In genomic region chr6:49549691-49550412, GRCh38 we compare ENCODE assay signal across 8 cellular contexts. TPM values are rescaled to one million over a fixed set of nuclear protein-coding genes. Genes with fewer than 3 reads are reported as not detected.
DNase-seq lines count a peak whose midpoint lies in the region; ATAC-seq, FAIRE-seq and TF ChIP-seq lines count a peak whose summit lies in the region.

No MANE protein-coding gene starts in this region.

- no peaks in the 10 kb centered on the region for H3K9me3 Mint-ChIP-seq in natural killer cell treated with Interleukin-12 subunit alpha and Interleukin-12 subunit beta and Interleukin-15 and Interleukin-18, amount 100 ng/mL, for 72 hours

- H3K4me1 ChIP-seq in A549, result peaks cover 29% of the 10 kb centered on the region
- no peaks in the 10 kb centered on the region for H3K4me1 ChIP-seq in IMR-90 (ENCODE audit: control insufficient read depth, insufficient read depth, low read length)
- H3K4me1 ChIP-seq in H1 (replicated peaks in 1 of 4; ENCODE audit: control insufficient read depth in 3 of 4, insufficient read depth in 4 of 4, low read length in 3 of 4), result peaks cover 4 to 25% (median 9%) of the 10 kb centered on the region in 4 experiments
- peaks cover 0 to 22% (median 12%) of the 10 kb centered on the region in 3 donors for H3K4me1 ChIP-seq in gastroesophageal sphincter

- H4K8ac ChIP-seq in IMR-90 (ENCODE audit: low read depth in 2 of 2, low read length in 2 of 2) (no peak overlapping the region), H1 (ENCODE audit: extremely low read depth, insufficient read depth, low read length) (peak overlapping the region; percentile 91; the same call in 1 of the 2 replicates)

- H2BK5ac ChIP-seq in IMR-90 (ENCODE audit: low read depth, low read length, poor library complexity, severe bottlenecking) (no peak overlapping the region), H1 (ENCODE audit: low read depth, low read length) (0 out of 2 replicates have a peak overlapping the region, but pooled peaks have one; percentile 86)

- TF ChIP-seq CTCF in A549 (IDR thresholded peaks at IDR 0.05), result no peak
- TF ChIP-seq CTCF in IMR-90 (conservative IDR thresholded peaks at IDR 0.05; ENCODE audit: low read depth, low read length), result no peak
- TF ChIP-seq CTCF in H1 (IDR thresholded peaks at IDR 0.05; ENCODE audit: control extremely low read depth in 1 of 3, insufficient read depth in 1 of 3, low read depth in 1 of 3, low read length in 3 of 3), result no peak
- no peak for TF ChIP-seq CTCF in gastroesophageal sphincter (IDR thresholded peaks at IDR 0.05)

- DNase-seq in A549 (ENCODE audit: low read depth in 1 of 2, low spot score in 1 of 2) (no peak), IMR-90 (no peak), H1 (ENCODE audit: low read depth in 1 of 2, low spot score in 2 of 2) (no peak), NCI-H1105 treated with DMSO at 0.1 percent for 48 hours (lab: John Stamatoyannopoulos, UW) (no peak), EL (no peak), NCI-H187 (lab: John Stamatoyannopoulos, UW) (no peak)
- no peak for DNase-seq in natural killer cell treated with Interleukin-12 subunit alpha and Interleukin-12 subunit beta and Interleukin-15 and Interleukin-18, amount 100 ng/mL, for 72 hours (ENCODE audit: low spot score)

- no peak for TF ChIP-seq EP300 in A549 (IDR thresholded peaks at IDR 0.05)
- no peak for TF ChIP-seq EP300 in H1 (IDR thresholded peaks at IDR 0.05; ENCODE audit: borderline replicate concordance in 1 of 2, low read depth in 2 of 2, low read length in 2 of 2)
- TF ChIP-seq EP300 in gastroesophageal sphincter (IDR thresholded peaks at IDR 0.05), result no peak

- intact Hi-C loops in IMR-90 (cut with micrococcal nuclease), result no loop called here

- peak overlapping the region; percentile 63 for H3K4me3 Mint-ChIP-seq in natural killer cell treated with Interleukin-12 subunit alpha and Interleukin-12 subunit beta and Interleukin-15 and Interleukin-18, amount 100 ng/mL, for 72 hours

- H3K9me3 ChIP-seq in A549 (no peaks in the 10 kb centered on the region), IMR-90 (ENCODE audit: control insufficient read depth, insufficient read depth, low read length) (no peaks in the 10 kb centered on the region), H1 (ENCODE audit: insufficient read depth in 2 of 2, low read depth in 1 of 2, low read length in 1 of 2) (no peaks in the 10 kb centered on the region), gastroesophageal sphincter (no peaks in the 10 kb centered on the region)

- no peak overlapping the region for H3K27ac Mint-ChIP-seq in natural killer cell treated with Interleukin-12 subunit alpha and Interleukin-12 subunit beta and Interleukin-15 and Interleukin-18, amount 100 ng/mL, for 72 hours

- 60% methylated on average over 13 of the region's 16 CpGs for WGBS in A549 (ENCODE audit: missing lambda C conversion rate)
- 0% methylated on average over 1 of the region's 16 CpGs; no CpG with 5 or more reads in 1 of the 2 experiments for WGBS in IMR-90 (ENCODE audit: extremely low coverage in 2 of 2, insufficient read length in 1 of 2), 2 experiments
- 24% methylated on average over 10 of the region's 16 CpGs; no CpG with 5 or more reads in 1 of the 2 experiments for WGBS in H1 (ENCODE audit: extremely low coverage in 1 of 2, insufficient coverage in 1 of 2, insufficient read length in 1 of 2, insufficient replicate concordance in 2 of 2, low coverage in 1 of 2, low lambda C conversion rate in 2 of 2, missing lambda C conversion rate in 1 of 2), 2 experiments
- 45% methylated on average over 13 of the region's 16 CpGs; no CpG with 5 or more reads in 1 of the 2 donors for WGBS in gastroesophageal sphincter (ENCODE audit: low coverage in 1 of 2), 2 donors

- H3K9me1 ChIP-seq in IMR-90 (ENCODE audit: insufficient read depth, low read length), result no peaks in the 10 kb centered on the region

- H2AK9ac ChIP-seq in IMR-90 (replicated peaks; ENCODE audit: low read depth, low read length, poor library complexity), result no peak overlapping the region

- H2BK15ac ChIP-seq in IMR-90 (ENCODE audit: low read depth, low read length) (no peak overlapping the region), H1 (ENCODE audit: low read length) (no peak overlapping the region)

- dilution Hi-C loops in IMR-90 (cut with HindIII; ENCODE audit: low sequenced_read_pairs, unreplicated experiment), result no loop called here

- BruUV-seq in IMR-90 (replicated peaks; lab: Mats Ljungman, UMichigan), result no TSS peak

- no peaks in the 10 kb centered on the region for H4K20me1 ChIP-seq in IMR-90 (ENCODE audit: insufficient read depth, low read length)
- H4K20me1 ChIP-seq in H1 (replicated peaks in 1 of 2; ENCODE audit: control insufficient read depth in 1 of 2, insufficient read depth in 2 of 2, low read length in 2 of 2), result no peaks in the 10 kb centered on the region

- H3K27me3 ChIP-seq in IMR-90 (ENCODE audit: control insufficient read depth, insufficient read depth, low read length), result peaks cover 25% of the 10 kb centered on the region
- peaks cover 0 to 3% (median 0%) of the 10 kb centered on the region in 4 experiments; a peak in 2 of 7 replicates for H3K27me3 ChIP-seq in H1 (replicated peaks in 1 of 4; ENCODE audit: control insufficient read depth in 3 of 4, extremely low read depth in 1 of 4, insufficient read depth in 3 of 4, low read length in 3 of 4)
- H3K27me3 ChIP-seq in gastroesophageal sphincter, result peaks cover 40% of the 10 kb centered on the region

- H2BK20ac ChIP-seq in IMR-90 (ENCODE audit: low read depth, low read length) (no peak overlapping the region), H1 (ENCODE audit: low read length) (no peak overlapping the region; the same call in 1 of the 2 replicates)

- no peak overlapping the region for H4K91ac ChIP-seq in IMR-90 (ENCODE audit: insufficient read depth, low read depth, low read length)
- peak overlapping the region; percentile 90 for H4K91ac ChIP-seq in H1 (replicated peaks; ENCODE audit: insufficient read length, low read length)

- H4K5ac ChIP-seq in IMR-90 (ENCODE audit: low read depth, low read length) (no peak overlapping the region), H1 (ENCODE audit: insufficient read length, low read depth, low read length) (peak overlapping the region; percentile 36)

- no peak overlapping the region for H2BK12ac ChIP-seq in H1 (ENCODE audit: low read depth, low read length)

- peak overlapping the region; percentile 65 for H3K4me3 ChIP-seq in A549
- H3K4me3 ChIP-seq in IMR-90 (ENCODE audit: insufficient read depth, low read depth, low read length), result no peak overlapping the region
- peak overlapping the region; percentile 69 to 97 (median 79); a peak in 6 of 8 replicates for H3K4me3 ChIP-seq in H1 (ENCODE audit: extremely low read depth in 1 of 4, insufficient read depth in 2 of 4, low read depth in 3 of 4, low read length in 4 of 4)
- peak overlapping the region in 1 of 2 donors; percentile 50 for H3K4me3 ChIP-seq in gastroesophageal sphincter

- H3K79me1 ChIP-seq in IMR-90 (ENCODE audit: low read depth in 1 of 2, low read length in 2 of 2) (no peaks in the 10 kb centered on the region), H1 (ENCODE audit: low read depth, low read length) (no peaks in the 10 kb centered on the region)

- ATAC-seq in A549 (peak in 1 of 2 experiments; percentile 2; a peak in 1 of 6 replicates), IMR-90 (ENCODE audit: low read depth) (no peak), gastroesophageal sphincter (no peak)
- no peak for ATAC-seq in natural killer cell treated with Interleukin-12 subunit alpha and Interleukin-12 subunit beta and Interleukin-15 and Interleukin-18, amount 100 ng/mL, for 72 hours

- H3K4me1 Mint-ChIP-seq in natural killer cell treated with Interleukin-12 subunit alpha and Interleukin-12 subunit beta and Interleukin-15 and Interleukin-18, amount 100 ng/mL, for 72 hours (ENCODE audit: low read depth in 2 of 2), result peaks cover 14 to 15% of the 10 kb centered on the region in 2 donors

- peaks cover 0 to 20% of the 10 kb centered on the region in 2 experiments; a peak in 2 of 4 replicates for H3K79me2 ChIP-seq in H1 (ENCODE audit: control insufficient read depth in 1 of 2, insufficient read depth in 2 of 2, low read length in 2 of 2)

- no peak overlapping the region for H3K18ac ChIP-seq in IMR-90 (ENCODE audit: low read depth, low read length)
- peak overlapping the region; percentile 98 for H3K18ac ChIP-seq in H1 (ENCODE audit: extremely low read depth, low read length)

- POLR2A ChIA-PET in A549 (lab: Yijun Ruan, JAX) (interaction anchor here (3.0 kb wide), 1 partner anchor 8 kb away, joined by 20 read pairs; no protein-coding TSS in a partner anchor), IMR-90 (lab: Charles Lee; ENCODE audit: unreplicated experiment) (no interaction called here), H1 (lab: Charles Lee; ENCODE audit: partially characterized antibody) (interaction anchor here (0.6 to 1.6 kb wide), 9 partner anchors 9 to 88 kb away, joined by 3 to 8 read pairs (median 3); no protein-coding TSS in a partner anchor)

- CTCF ChIA-PET in A549 (lab: Yijun Ruan, JAX) (interaction anchor here (1.0 to 7.9 kb wide), 5 partner anchors 16 to 62 kb away, joined by 3 to 70 read pairs (median 8); no protein-coding TSS in a partner anchor), IMR-90 (lab: Yijun Ruan, JAX) (no interaction called here), H1 (lab: Charles Lee; ENCODE audit: partially characterized antibody) (interaction anchor here (0.5 to 5.4 kb wide), 14 partner anchors 14 to 1130 kb away, joined by 3 to 41 read pairs (median 4); no protein-coding TSS in a partner anchor)

- peaks cover 15% of the 10 kb centered on the region for H3K23me2 ChIP-seq in H1 (ENCODE audit: low read depth, low read length)

- H2AK5ac ChIP-seq in IMR-90 (ENCODE audit: low read depth, low read length) (no peak overlapping the region), H1 (ENCODE audit: low read depth, low read length) (no peak overlapping the region)

- H2AFZ ChIP-seq in IMR-90 (replicated peaks; ENCODE audit: low read length, poor library complexity) (peak overlapping the region; percentile 76), H1 (ENCODE audit: low read length) (no peak overlapping the region)

- H2BK120ac ChIP-seq in IMR-90 (ENCODE audit: low read depth, low read length) (no peak overlapping the region), H1 (replicated peaks; ENCODE audit: low read depth, low read length) (peak overlapping the region; percentile 95)

- H3K36me3 Mint-ChIP-seq in natural killer cell treated with Interleukin-12 subunit alpha and Interleukin-12 subunit beta and Interleukin-15 and Interleukin-18, amount 100 ng/mL, for 72 hours, result no peaks in the 10 kb centered on the region

- H3K23ac ChIP-seq in IMR-90 (ENCODE audit: low read depth, low read length) (no peak overlapping the region), H1 (ENCODE audit: insufficient read length) (no peak overlapping the region)

- no peak overlapping the region for H3K14ac ChIP-seq in IMR-90 (replicated peaks; ENCODE audit: low read depth, low read length)
- no peak overlapping the region for H3K14ac ChIP-seq in H1 (ENCODE audit: insufficient read length)

- FAIRE-seq in A549 (lab: Jason Lieb, UNC) (no peak), H1 (lab: Jason Lieb, UNC) (no peak)

- H3K27ac ChIP-seq in A549 (peak overlapping the region; percentile 87 to 94), IMR-90 (ENCODE audit: insufficient read depth, low read length) (no peak overlapping the region), H1 (ENCODE audit: low read depth, low read length) (peak overlapping the region; percentile 76), gastroesophageal sphincter (no peak overlapping the region)

- H3K56ac ChIP-seq in IMR-90 (ENCODE audit: extremely low read depth, insufficient read depth, low read length), result no peak overlapping the region
- H3K56ac ChIP-seq in H1 (replicated peaks; ENCODE audit: insufficient read length, low read depth, low read length), result peak overlapping the region; percentile 65

- no peak overlapping the region for H3K9ac ChIP-seq in IMR-90 (ENCODE audit: low read depth, low read length)
- H3K9ac ChIP-seq in H1 (replicated peaks in 1 of 4; ENCODE audit: extremely low read depth in 1 of 4, low read depth in 3 of 4, low read length in 3 of 4), result peak overlapping the region in 3 of 4 experiments; percentile 85 to 93 (median 89); a peak in 6 of 7 replicates

- TF ChIP-seq RAD21 in A549 (conservative IDR thresholded peaks at IDR 0.05 in 1 of 2, IDR thresholded peaks at IDR 0.05 in 1 of 2) (no peak), IMR-90 (IDR thresholded peaks at IDR 0.05; ENCODE audit: low read length) (no peak), H1 (IDR thresholded peaks at IDR 0.05 in 1 of 2, conservative IDR thresholded peaks at IDR 0.05 in 1 of 2; ENCODE audit: low read depth in 2 of 2, low read length in 2 of 2) (no peak)

- H3K4ac ChIP-seq in IMR-90 (ENCODE audit: low read depth, low read length) (no peak overlapping the region), H1 (replicated peaks; ENCODE audit: insufficient read length, low read depth, low read length) (no peak overlapping the region)

- TF ChIP-seq POLR2A in A549 (IDR thresholded peaks at IDR 0.05; ENCODE audit: low read length), result no peak
- TF ChIP-seq POLR2A in IMR-90 (IDR thresholded peaks at IDR 0.05; ENCODE audit: low read depth, low read length), result no peak
- no peak for TF ChIP-seq POLR2A in H1 (IDR thresholded peaks at IDR 0.05; ENCODE audit: control extremely low read depth in 1 of 2, low read depth in 2 of 2, low read length in 2 of 2)
- no peak for TF ChIP-seq POLR2A in gastroesophageal sphincter (IDR thresholded peaks at IDR 0.05)

- H3K4me2 ChIP-seq in A549 (peak overlapping the region; percentile 85), IMR-90 (ENCODE audit: low read depth, low read length) (peak overlapping the region; percentile 17; the same call in 1 of the 2 replicates), H1 (ENCODE audit: insufficient read depth in 1 of 2, low read depth in 2 of 2, low read length in 2 of 2) (peak overlapping the region; percentile 87 to 95)

- H3K27me3 Mint-ChIP-seq in natural killer cell treated with Interleukin-12 subunit alpha and Interleukin-12 subunit beta and Interleukin-15 and Interleukin-18, amount 100 ng/mL, for 72 hours, result peaks cover 12 to 16% of the 10 kb centered on the region in 2 donors

- in situ Hi-C loops in IMR-90 (cut with MboI; ENCODE audit: low sequenced_read_pairs), result loop anchor here (25.0 kb wide), 1 partner anchor 287 kb away; no protein-coding TSS in a partner anchor

- H3K36me3 ChIP-seq in IMR-90 (ENCODE audit: control insufficient read depth, insufficient read depth, low read length), result no peaks in the 10 kb centered on the region
- peaks cover 0 to 27% (median under 1%) of the 10 kb centered on the region in 4 experiments; a peak in 2 of 8 replicates for H3K36me3 ChIP-seq in H1 (ENCODE audit: control insufficient read depth in 2 of 4, insufficient read depth in 4 of 4, low read length in 3 of 4)
- no peaks in the 10 kb centered on the region for H3K36me3 ChIP-seq in gastroesophageal sphincter

RNA-seq across cellular contexts. Expression of gene C6orf141, which starts 0.6 kb away (rescaled TPM):
- polyA plus RNA-seq in A549 (2011; rRNA removed) (20.5 and 24.9 TPM in 2 replicates), A549 (2017; fragmentation: RNase III; extraction: RNeasy Plus Mini Kit Qiagen cat#74134 plus additional on column Dnase treatment) (29.9 to 34.4 TPM (median 33.2 TPM) in 3 replicates), IMR-90 (2012; rRNA removed) (not detected in 2 replicates), H1 (2011; rRNA removed) (5.9 and 7.6 TPM in 2 replicates)
- polyA plus RNA-seq in A549 (2012; cell fraction: cytosol; rRNA removed), result 11.0 and 12.8 TPM in 2 replicates
- 50.8 and 65.7 TPM in 2 replicates for polyA plus RNA-seq in A549 (2012; cell fraction: nucleus; rRNA removed)
- 6.0 and 8.4 TPM in 2 replicates for polyA minus RNA-seq in A549 (2011; rRNA and poly(A)+ RNA removed)
- total RNA-seq in IMR-90 (2012; rRNA removed) (not detected in 2 replicates), gastroesophageal sphincter (1 to 10 TPM; 1.6 to 2.6 (median 2.1) TPM)
- polyA plus RNA-seq in IMR-90 (2012; cell fraction: cytosol; rRNA removed), result not detected in 2 replicates
- polyA plus RNA-seq in IMR-90 (2012; cell fraction: nucleus; rRNA removed; ENCODE audit: low replicate concordance), result not detected in 2 replicates
- total RNA-seq in H1 (2021; fragmentation: NEBNext Ultra II Directional; extraction: Animal tissue kit (Norgen Biotek cat#: 25700)), result 16.1 and 17.6 TPM in 2 replicates
- polyA plus RNA-seq in H1 (2011; cell fraction: cytosol; rRNA removed), result 13.9 TPM
- polyA plus RNA-seq in H1 (2011; cell fraction: nucleus; rRNA removed), result 15.6 TPM
- polyA plus RNA-seq in H1 (2012, experiment 1 of 2), result 12.8 to 18.3 TPM (median 14.3 TPM) in 4 replicates
- 2.3 TPM for polyA plus RNA-seq in H1 (2012, experiment 2 of 2)
- 10.2 TPM for polyA plus RNA-seq in H1 (2013, experiment 1 of 2)
- polyA plus RNA-seq in H1 (2013, experiment 2 of 2), result 8.4 TPM
- polyA minus RNA-seq in H1 (2011; rRNA and poly(A)+ RNA removed), result 8.1 and 8.4 TPM in 2 replicates
- 10.7 TPM for polyA minus RNA-seq in H1 (2011; cell fraction: cytosol; rRNA and poly(A)+ RNA removed)
- 24.7 TPM for polyA minus RNA-seq in H1 (2011; cell fraction: nucleus; rRNA and poly(A)+ RNA removed)
- total RNA-seq in natural killer cell treated with Interleukin-12 subunit alpha and Interleukin-12 subunit beta and Interleukin-15 and Interleukin-18, amount 100 ng/mL, for 72 hours, result not detected

RNA-seq across cellular contexts. Expression of gene GLYATL3, which starts 50.1 kb away (rescaled TPM):
- polyA plus RNA-seq in A549 (2011; rRNA removed), result not detected in 2 replicates
- not detected in 2 replicates for polyA plus RNA-seq in A549 (2012; cell fraction: cytosol; rRNA removed)
- polyA plus RNA-seq in A549 (2012; cell fraction: nucleus; rRNA removed), result not detected in 2 replicates
- not detected in 3 replicates for polyA plus RNA-seq in A549 (2017; fragmentation: RNase III; extraction: RNeasy Plus Mini Kit Qiagen cat#74134 plus additional on column Dnase treatment)
- polyA minus RNA-seq in A549 (2011; rRNA and poly(A)+ RNA removed), result not detected in 2 replicates
- total RNA-seq in IMR-90 (2012; rRNA removed), result not detected in 2 replicates
- polyA plus RNA-seq in IMR-90 (2012; rRNA removed), result not detected in 2 replicates
- polyA plus RNA-seq in IMR-90 (2012; cell fraction: cytosol; rRNA removed), result not detected in 2 replicates
- not detected in 2 replicates for polyA plus RNA-seq in IMR-90 (2012; cell fraction: nucleus; rRNA removed; ENCODE audit: low replicate concordance)
- not detected in 2 replicates for total RNA-seq in H1 (2021; fragmentation: NEBNext Ultra II Directional; extraction: Animal tissue kit (Norgen Biotek cat#: 25700))
- not detected in 2 replicates for polyA plus RNA-seq in H1 (2011; rRNA removed)
- not detected for polyA plus RNA-seq in H1 (2011; cell fraction: cytosol; rRNA removed)
- polyA plus RNA-seq in H1 (2011; cell fraction: nucleus; rRNA removed), result not detected
- polyA plus RNA-seq in H1 (2012, experiment 1 of 2), result not detected in 4 replicates
- polyA plus RNA-seq in H1 (2012, experiment 2 of 2), result not detected
- not detected for polyA plus RNA-seq in H1 (2013, experiment 1 of 2)
- polyA plus RNA-seq in H1 (2013, experiment 2 of 2), result not detected
- polyA minus RNA-seq in H1 (2011; rRNA and poly(A)+ RNA removed), result not detected in 2 replicates
- polyA minus RNA-seq in H1 (2011; cell fraction: cytosol; rRNA and poly(A)+ RNA removed), result not detected
- not detected for polyA minus RNA-seq in H1 (2011; cell fraction: nucleus; rRNA and poly(A)+ RNA removed)
- not detected for total RNA-seq in natural killer cell treated with Interleukin-12 subunit alpha and Interleukin-12 subunit beta and Interleukin-15 and Interleukin-18, amount 100 ng/mL, for 72 hours
- not detected for total RNA-seq in gastroesophageal sphincter

Comparison
In these comparisons a context has a peak if more than half of its experiments do, and no peak if none do; other contexts are left out.
1. H3K27ac ChIP-seq: peak in A549 (2 of 2) and H1 (single experiment); none in IMR-90 (single experiment) and gastroesophageal sphincter (0 of 4).
2. H3K4me2 ChIP-seq: peak in every context shown above with its lines; median percentile 91 in H1; 85 in A549; 17 in IMR-90.
3. Of the 18 proteins assayed by ChIP-seq in both H1 and A549: peak only in H1: MAX; only in A549: none; in both: none; in neither: 17.